Comparison of ENCODE assay signal across 1 cellular context in the genomic region with DNA sequence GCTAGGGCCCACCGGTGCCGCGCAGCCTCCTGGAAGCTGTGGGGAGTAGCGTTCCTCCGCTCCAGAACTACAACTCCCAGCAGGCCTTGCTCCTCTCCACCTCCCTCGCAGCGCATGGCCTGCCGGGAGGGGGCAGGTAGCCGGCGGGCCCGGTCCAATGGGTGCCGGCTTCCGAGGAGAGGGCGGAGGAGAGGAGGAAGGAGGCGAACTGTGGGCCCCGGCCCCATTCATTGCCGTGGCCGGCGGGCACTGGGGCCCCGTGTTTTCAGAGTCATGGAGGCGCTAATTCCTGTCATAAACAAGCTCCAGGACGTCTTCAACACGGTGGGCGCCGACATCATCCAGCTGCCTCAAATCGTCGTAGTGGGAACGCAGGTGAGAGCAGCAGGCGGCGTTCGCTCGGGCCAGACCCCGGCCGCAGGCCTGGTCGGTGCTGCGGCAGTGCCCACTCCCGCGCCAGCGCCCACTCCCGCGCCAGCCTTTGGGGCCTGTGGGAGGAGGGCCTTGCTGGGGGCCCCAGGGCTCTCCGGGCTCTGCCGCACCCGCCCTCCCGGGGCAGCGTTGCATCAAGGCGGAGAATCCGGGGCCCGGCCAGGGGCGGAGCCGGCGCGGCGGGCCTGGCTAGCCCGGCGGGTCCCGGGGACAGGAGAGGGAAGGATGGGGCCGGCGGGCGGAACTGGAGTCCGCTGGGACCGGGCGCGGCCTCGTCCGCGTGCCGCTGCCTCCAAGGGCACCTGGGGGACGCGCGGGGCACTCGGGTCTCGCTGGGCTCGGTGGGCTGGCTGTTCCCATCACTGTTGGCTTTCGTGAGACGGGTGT.
TF ChIP-seq lines count a peak whose summit lies in the region.

Gene DNM1L (plus strand): TSS at position 211 of the 819 bp plus-strand sequence. CDS start 63 bp downstream, at position 274.

TF ChIP-seq in A549, 52 proteins besides CTCF, POLR2A, EP300 and RAD21 (continued from another document):
- TF ChIP-seq JUN (IDR thresholded peaks at IDR 0.05) (peak; percentile 73 to 80; a peak in 4 of 5 replicates), ESRRA (IDR thresholded peaks at IDR 0.05; ENCODE audit: borderline replicate concordance, low read length) (peak; percentile 15; the same call in 1 of the 2 replicates), PHF8 (IDR thresholded peaks at IDR 0.05; ENCODE audit: borderline replicate concordance, low read depth) (peak; percentile 99), MYC (IDR thresholded peaks at IDR 0.05; ENCODE audit: borderline replicate concordance, low read length) (peak; percentile 77; the same call in 1 of the 2 replicates), JUNB (IDR thresholded peaks at IDR 0.05) (no peak)
- TF ChIP-seq, protein P1, sequence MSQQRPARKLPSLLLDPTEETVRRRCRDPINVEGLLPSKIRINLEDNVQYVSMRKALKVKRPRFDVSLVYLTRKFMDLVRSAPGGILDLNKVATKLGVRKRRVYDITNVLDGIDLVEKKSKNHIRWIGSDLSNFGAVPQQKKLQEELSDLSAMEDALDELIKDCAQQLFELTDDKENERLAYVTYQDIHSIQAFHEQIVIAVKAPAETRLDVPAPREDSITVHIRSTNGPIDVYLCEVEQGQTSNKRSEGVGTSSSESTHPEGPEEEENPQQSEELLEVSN (IDR thresholded peaks at IDR 0.05; ENCODE audit: borderline replicate concordance, low read depth), result no peak
TF ChIP-seq in A549: peak in this region for 8.
